In the genomic region with DNA sequence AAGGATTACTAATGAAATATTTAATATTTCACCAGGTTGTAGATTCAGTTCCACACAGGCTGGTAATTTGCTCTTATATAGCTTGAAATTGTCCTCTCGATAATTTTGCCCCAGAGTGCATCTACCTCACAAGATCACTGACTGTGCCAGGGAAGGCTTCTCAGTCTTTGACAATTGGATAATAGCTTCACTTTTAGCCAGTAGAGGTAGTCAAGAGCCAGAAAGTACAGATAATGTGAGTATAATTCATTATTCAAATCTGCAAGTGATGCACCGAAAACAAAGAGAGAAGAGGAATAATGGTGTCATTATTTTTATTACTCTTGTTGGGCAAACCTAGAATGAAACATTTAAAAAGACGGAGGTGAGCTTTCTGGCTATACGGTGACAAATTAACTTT, we compare ENCODE assay signal across 16 cellular contexts.
A peak's percentile ranks its signal among the peaks of the same experiment; 100 is the strongest.
DNase-seq lines count a peak whose midpoint lies in the region; ATAC-seq and TF ChIP-seq lines count a peak whose summit lies in the region.
"Had no signal": no experiment of that assay in that cellular context is flagged by ENCODE, and none has a peak within 500 bp of the region (broad histone marks: within the 10 kb centered on the region; RNA-seq: fewer than 3 reads in every experiment).

No MANE protein-coding gene starts in this region.

- H2AK5ac ChIP-seq in IMR-90 (ENCODE audit: low read depth, low read length): no peak overlapping the region

- CTCF ChIA-PET in AG04450 (lab: Charles Lee): interaction anchor here (1.1 kb wide), 1 partner anchor 14 kb away, joined by 3 read pairs; no protein-coding TSS in a partner anchor
- CTCF ChIA-PET in IMR-90 (lab: Yijun Ruan, JAX): no interaction called here

- H3K4me3 ChIP-seq in AG04450 (ENCODE audit: low read depth, low read length) (no peak overlapping the region), IMR-90 (ENCODE audit: insufficient read depth, low read depth, low read length) (no peak overlapping the region), adipocyte (ENCODE audit: low read length) (no peak overlapping the region), hepatocyte (no peak overlapping the region)
- H3K4me3 ChIP-seq: tibial nerve had no signal

- H3K27me3 ChIP-seq in AG04450 (ENCODE audit: control insufficient read depth, insufficient read depth, low read length) (peaks cover 4% of the 10 kb centered on the region), IMR-90 (ENCODE audit: control insufficient read depth, insufficient read depth, low read length) (no peaks in the 10 kb centered on the region), adipocyte (replicated peaks; ENCODE audit: control insufficient read depth, insufficient read depth, low read length) (no peaks in the 10 kb centered on the region), hepatocyte (peaks cover 3% of the 10 kb centered on the region)
- H3K27me3 ChIP-seq: tibial nerve had no signal

- H3K79me2 ChIP-seq in hepatocyte: no peaks in the 10 kb centered on the region

- H2BK5ac ChIP-seq in IMR-90 (ENCODE audit: low read depth, low read length, poor library complexity, severe bottlenecking): no peak overlapping the region

- H4K91ac ChIP-seq in IMR-90 (ENCODE audit: insufficient read depth, low read depth, low read length): no peak overlapping the region

- H3K4me2 ChIP-seq in IMR-90 (ENCODE audit: low read depth, low read length) (no peak overlapping the region), hepatocyte (no peak overlapping the region)

- H3K4me1 ChIP-seq in IMR-90 (ENCODE audit: control insufficient read depth, insufficient read depth, low read length): no peaks in the 10 kb centered on the region
- no peaks in the 10 kb centered on the region for H3K4me1 ChIP-seq in adipocyte (ENCODE audit: control insufficient read depth, insufficient read depth, low read length)
- H3K4me1 ChIP-seq in hepatocyte (ENCODE audit: insufficient read depth): no peaks in the 10 kb centered on the region
- H3K4me1 ChIP-seq: Caco-2, tibial nerve had no signal

- no peak overlapping the region for H3K18ac ChIP-seq in IMR-90 (ENCODE audit: low read depth, low read length)

- H2AFZ ChIP-seq in IMR-90 (replicated peaks; ENCODE audit: low read length, poor library complexity) (no peak overlapping the region), hepatocyte (no peak overlapping the region)

- no peaks in the 10 kb centered on the region for H3K36me3 ChIP-seq in IMR-90 (ENCODE audit: control insufficient read depth, insufficient read depth, low read length)
- H3K36me3 ChIP-seq in adipocyte (ENCODE audit: control insufficient read depth, insufficient read depth, low read length, severe bottlenecking): no peaks in the 10 kb centered on the region
- no peaks in the 10 kb centered on the region for H3K36me3 ChIP-seq in hepatocyte (replicated peaks; ENCODE audit: insufficient read depth, low read depth)
- H3K36me3 ChIP-seq: tibial nerve had no signal

- H3K27ac ChIP-seq in AG04450 (ENCODE audit: low read depth, low read length) (no peak overlapping the region), IMR-90 (ENCODE audit: insufficient read depth, low read length) (no peak overlapping the region), hepatocyte (no peak overlapping the region)
- H3K27ac ChIP-seq: tibial nerve had no signal

- TF ChIP-seq CTCF in AG04450 (IDR thresholded peaks at IDR 0.05; ENCODE audit: low read depth, low read length) (0 out of 2 replicates have a peak, but pooled peaks have one; percentile 28), IMR-90 (conservative IDR thresholded peaks at IDR 0.05; ENCODE audit: low read depth, low read length) (no peak), hepatocyte (IDR thresholded peaks at IDR 0.05; ENCODE audit: poor library complexity) (peak; percentile 19)

- no CpG with 5 or more reads among the region's 4 CpGs for WGBS in IMR-90 (ENCODE audit: extremely low coverage in 2 of 2, insufficient read length in 1 of 2), 2 experiments
- 90% methylated on average over 4 of the region's 4 CpGs for WGBS in hepatocyte (ENCODE audit: low lambda C conversion rate, missing lambda C conversion rate)

- H4K8ac ChIP-seq in IMR-90 (ENCODE audit: low read depth in 2 of 2, low read length in 2 of 2): no peak overlapping the region

- dilution Hi-C loops in IMR-90 (cut with HindIII; ENCODE audit: low sequenced_read_pairs, unreplicated experiment): no loop called here

- H4K20me1 ChIP-seq in IMR-90 (ENCODE audit: insufficient read depth, low read length) (no peaks in the 10 kb centered on the region), hepatocyte (ENCODE audit: insufficient read depth, poor library complexity, severe bottlenecking) (no peaks in the 10 kb centered on the region)

- peak; percentile 22; the same call in 1 of the 2 replicates for TF ChIP-seq RAD21 in IMR-90 (IDR thresholded peaks at IDR 0.05; ENCODE audit: low read length)

- H2AK9ac ChIP-seq in IMR-90 (replicated peaks; ENCODE audit: low read depth, low read length, poor library complexity): no peak overlapping the region

- ATAC-seq in IMR-90 (ENCODE audit: low read depth) (no peak), GM21381 (IDR thresholded peaks at IDR 0.05; ENCODE audit: unreplicated experiment) (no peak)
- ATAC-seq: stimulated activated memory B cell treated with anti-CD40 and anti-IgM and Interleukin-4, amounts not matched to agents 10 μg/mL and 1 μg/mL and 100 μg/mL, for 72 hours had no signal

- H3K4ac ChIP-seq in IMR-90 (ENCODE audit: low read depth, low read length): no peak overlapping the region

- no peaks in the 10 kb centered on the region for H3K9me2 ChIP-seq in hepatocyte (replicated peaks; ENCODE audit: insufficient read depth)

- no peak overlapping the region for H4K5ac ChIP-seq in IMR-90 (ENCODE audit: low read depth, low read length)

- no peaks in the 10 kb centered on the region for H3K9me1 ChIP-seq in IMR-90 (ENCODE audit: insufficient read depth, low read length)

- no peak for TF ChIP-seq POLR2A in IMR-90 (IDR thresholded peaks at IDR 0.05; ENCODE audit: low read depth, low read length)

- BruUV-seq in IMR-90 (replicated peaks; lab: Mats Ljungman, UMichigan): no TSS peak

- H3K9me3 ChIP-seq in AG04450 (ENCODE audit: control insufficient read depth, insufficient read depth, low read length): no peaks in the 10 kb centered on the region
- no peaks in the 10 kb centered on the region for H3K9me3 ChIP-seq in IMR-90 (ENCODE audit: control insufficient read depth, insufficient read depth, low read length)
- H3K9me3 ChIP-seq in adipocyte (ENCODE audit: control insufficient read depth, low read length): no peaks in the 10 kb centered on the region
- H3K9me3 ChIP-seq in hepatocyte (ENCODE audit: low read depth): no peaks in the 10 kb centered on the region
- H3K9me3 ChIP-seq: Caco-2, tibial nerve had no signal

- POLR2A ChIA-PET in AG04450 (lab: Yijun Ruan, JAX): no interaction called here
- POLR2A ChIA-PET in IMR-90 (lab: Charles Lee; ENCODE audit: unreplicated experiment): no interaction called here

- intact Hi-C loops in IMR-90 (cut with micrococcal nuclease): no loop called here

- H2BK120ac ChIP-seq in IMR-90 (ENCODE audit: low read depth, low read length): no peak overlapping the region

- no peak overlapping the region for H3K14ac ChIP-seq in IMR-90 (replicated peaks; ENCODE audit: low read depth, low read length)

- no peak overlapping the region for H2BK20ac ChIP-seq in IMR-90 (ENCODE audit: low read depth, low read length)

- DNase-seq in AG04450 (ENCODE audit: low read depth, low spot score): no peak
- DNase-seq in IMR-90: no peak
- DNase-seq in adipocyte (ENCODE audit: low read depth): peak; percentile 26
- no peak for DNase-seq in hepatocyte (ENCODE audit: low spot score)
- no peak for DNase-seq in inferior parietal cortex (ENCODE audit: extremely low spot score)
- no peak for DNase-seq in GM19238 (ENCODE audit: insufficient read length, low spot score)
- no peak for DNase-seq in stimulated activated CD4-positive, alpha-beta T cell treated with anti-CD3 and anti-CD28 coated beads, Interleukin-4, amount 100 ng/mL, for 4 hours
- DNase-seq: activated naive CD8-positive, alpha-beta T cell treated with anti-CD3 and anti-CD28 coated beads for 36 hours; activated T-cell treated with anti-CD3 and anti-CD28 coated beads, Interleukin-2, amount 50 U/mL, for 24 hours; Caco-2; cerebellar nuclear complex; islet precursor cell; nucleus accumbens had no signal

- in situ Hi-C loops in IMR-90 (cut with MboI; ENCODE audit: low sequenced_read_pairs): no loop called here

- H3K56ac ChIP-seq in IMR-90 (ENCODE audit: extremely low read depth, insufficient read depth, low read length): no peak overlapping the region

- no peak overlapping the region for H3K23ac ChIP-seq in IMR-90 (ENCODE audit: low read depth, low read length)

- H2BK15ac ChIP-seq in IMR-90 (ENCODE audit: low read depth, low read length): no peak overlapping the region

- H3K79me1 ChIP-seq in IMR-90 (ENCODE audit: low read depth in 1 of 2, low read length in 2 of 2): no peaks in the 10 kb centered on the region

- H3K9ac ChIP-seq in IMR-90 (ENCODE audit: low read depth, low read length) (no peak overlapping the region), adipocyte (ENCODE audit: low read length) (no peak overlapping the region)

TF ChIP-seq in IMR-90, 13 proteins besides CTCF, POLR2A, EP300 and RAD21:
- TF ChIP-seq CHD1 (IDR thresholded peaks at IDR 0.05; ENCODE audit: low read depth, low read length) (no peak), CEBPB (IDR thresholded peaks at IDR 0.05; ENCODE audit: low read depth, low read length) (no peak), FOS (IDR thresholded peaks at IDR 0.05; ENCODE audit: low read depth, low read length) (no peak), NFE2L2 (IDR thresholded peaks at IDR 0.05; ENCODE audit: low read depth, low read length) (no peak)
